In genomic region chr2:25165992-25166618, GRCh38 we compare ENCODE assay signal across 9 cellular contexts. TPM values are rescaled to one million over a fixed set of nuclear protein-coding genes. Genes with fewer than 3 reads are reported as not detected.
DNase-seq lines count a peak whose midpoint lies in the region; ATAC-seq and TF ChIP-seq lines count a peak whose summit lies in the region.
"Had no signal": no experiment of that assay in that cellular context is flagged by ENCODE, and none has a peak within 500 bp of the region (broad histone marks: within the 10 kb centered on the region; RNA-seq: fewer than 3 reads in every experiment).

No MANE protein-coding gene starts in this region.

- H3K9me3 ChIP-seq in CD8-positive, alpha-beta memory T cell (ENCODE audit: low read length), result no peaks in the 10 kb centered on the region
- H3K9me3 ChIP-seq in stomach, result no peaks in the 10 kb centered on the region
- H3K9me3 ChIP-seq: gastrocnemius medialis had no signal

- POLR2A ChIA-PET in CD8-positive, alpha-beta memory T cell (lab: Charles Lee), result no interaction called here

- intact Hi-C loops in stomach (cut with DNase I; ENCODE audit: low total_unique reads), result no loop called here

- H3K27ac Mint-ChIP-seq in CD8-positive, alpha-beta memory T cell, result no peak overlapping the region

- H3K27me3 Mint-ChIP-seq in CD8-positive, alpha-beta memory T cell, result peaks cover 35 to 45% of the 10 kb centered on the region in 2 donors

- ATAC-seq in GM18907 (IDR thresholded peaks at IDR 0.05; ENCODE audit: unreplicated experiment) (peak; percentile 82), HG03108 (IDR thresholded peaks at IDR 0.05; ENCODE audit: unreplicated experiment) (peak; percentile 91)

- H3K4me3 ChIP-seq in CD8-positive, alpha-beta memory T cell (ENCODE audit: low read length), result no peak overlapping the region
- H3K4me3 ChIP-seq in stomach, result no peak overlapping the region
- H3K4me3 ChIP-seq: gastrocnemius medialis had no signal

- H3K27ac ChIP-seq in CD8-positive, alpha-beta memory T cell (ENCODE audit: low read depth, low read length), result no peak overlapping the region
- no peak overlapping the region for H3K27ac ChIP-seq in stomach
- H3K27ac ChIP-seq: gastrocnemius medialis had no signal

- peaks cover 15% of the 10 kb centered on the region for H3K27me3 ChIP-seq in CD8-positive, alpha-beta memory T cell (ENCODE audit: insufficient read depth, low read length, poor library complexity, severe bottlenecking)
- peaks cover 0 to 100% (median 51%) of the 10 kb centered on the region in 3 donors for H3K27me3 ChIP-seq in stomach

- TF ChIP-seq POLR2A in stomach (IDR thresholded peaks at IDR 0.05), result no peak

- TF ChIP-seq EP300 in stomach (IDR thresholded peaks at IDR 0.05), result no peak

- DNase-seq in CD8-positive, alpha-beta memory T cell, result peak in 3 of 5 donors; percentile 29 to 63 (median 31)
- peak; percentile 70 for DNase-seq in NCI-H69 (lab: John Stamatoyannopoulos, UW)
- peak; percentile 14 for DNase-seq in activated T-cell treated with anti-CD3 and anti-CD28 coated beads for 24 hours (ENCODE audit: low read depth)
- DNase-seq in iPS-NIHi7 (ENCODE audit: extremely low spot score), result peak; percentile 73
- DNase-seq in stomach, result peak; percentile 40
- DNase-seq in kidney glomerular epithelial cell (lab: John Stamatoyannopoulos, UW), result no peak
- DNase-seq: gastrocnemius medialis had no signal

- H3K4me3 Mint-ChIP-seq in CD8-positive, alpha-beta memory T cell, result peak overlapping the region in 2 of 7 donors; percentile 20 to 36

- peaks cover 12 to 31% (median 16%) of the 10 kb centered on the region in 3 donors for H3K4me1 Mint-ChIP-seq in CD8-positive, alpha-beta memory T cell

- no peaks in the 10 kb centered on the region for H3K36me3 ChIP-seq in CD8-positive, alpha-beta memory T cell (ENCODE audit: insufficient read depth, low read length)
- H3K36me3 ChIP-seq in stomach, result no peaks in the 10 kb centered on the region
- H3K36me3 ChIP-seq: gastrocnemius medialis had no signal

- peaks cover 0 to 2% (median 0%) of the 10 kb centered on the region in 5 donors for H3K9me3 Mint-ChIP-seq in CD8-positive, alpha-beta memory T cell

- WGBS in stomach, 5 donors, result 45 to 60% (median 47%) methylated on average over 10 of the region's 10 CpGs

- H3K36me3 Mint-ChIP-seq in CD8-positive, alpha-beta memory T cell, result peaks cover 0 to 3% (median 0%) of the 10 kb centered on the region in 3 donors

- TF ChIP-seq CTCF in stomach (IDR thresholded peaks at IDR 0.05), result no peak

- peaks cover 11% of the 10 kb centered on the region for H3K4me1 ChIP-seq in CD8-positive, alpha-beta memory T cell (ENCODE audit: insufficient read depth, low read length)
- H3K4me1 ChIP-seq in stomach, result peaks cover 12 to 22% (median 15%) of the 10 kb centered on the region in 4 donors

- CTCF ChIA-PET in CD8-positive, alpha-beta memory T cell (lab: Charles Lee), result interaction anchor here (0.7 to 1.8 kb wide), 10 partner anchors 10 to 365 kb away, joined by 3 to 11 read pairs (median 4); no protein-coding TSS in a partner anchor

RNA-seq across cellular contexts. Expression of gene POMC, which starts 2.3 kb away (rescaled TPM):
- total RNA-seq in CD8-positive, alpha-beta memory T cell, result 1 to 10 TPM; 4.7 to 6.2 TPM
- 10.9 TPM for polyA plus RNA-seq in CD8-positive, alpha-beta memory T cell
- 1 to 10 TPM in 1 of 5 donors, under 1 TPM in 2, not detected in 2; 0.89 to 4.6 (median 0.92) TPM for total RNA-seq in stomach
- 1 to 10 TPM; 2.9 to 3.5 (median 3.4) TPM for polyA plus RNA-seq in stomach
